In the genomic region with DNA sequence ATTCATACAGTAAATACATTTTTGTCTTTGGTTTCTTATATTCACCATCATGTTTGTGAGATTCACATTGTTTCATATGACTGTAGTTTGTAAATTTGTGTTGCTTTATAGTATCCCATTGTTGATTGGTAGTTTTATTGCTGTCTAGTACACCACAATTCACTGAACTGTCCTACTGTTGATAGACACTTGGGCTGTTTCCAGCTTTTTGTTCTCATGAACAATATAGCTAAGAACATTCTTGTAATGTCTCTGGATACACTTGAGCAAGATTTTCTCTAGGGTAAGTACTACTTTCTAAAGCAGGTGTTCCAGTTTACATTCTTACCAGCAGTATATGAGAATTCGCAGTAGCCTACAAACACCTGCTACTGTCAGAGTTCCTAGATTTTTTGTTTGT, we compare ENCODE assay signal across 11 cellular contexts. TPM values are rescaled to one million over a fixed set of nuclear protein-coding genes. Genes with fewer than 3 reads are reported as not detected.
DNase-seq lines count a peak whose midpoint lies in the region; ATAC-seq and TF ChIP-seq lines count a peak whose summit lies in the region.
"Had no signal": no experiment of that assay in that cellular context is flagged by ENCODE, and none has a peak within 500 bp of the region (broad histone marks: within the 10 kb centered on the region; RNA-seq: fewer than 3 reads in every experiment).

No MANE protein-coding gene starts in this region.

- DNase-seq in activated naive CD4-positive, alpha-beta T cell (lab: John Stamatoyannopoulos, UW), result no peak
- DNase-seq in activated CD8-positive, alpha-beta T cell treated with anti-CD3 and anti-CD28 coated beads for 36 hours, result no peak
- peak; percentile 28 for DNase-seq in iris pigment epithelial cell (ENCODE audit: low read depth)
- no peak for DNase-seq in stimulated activated naive CD8-positive, alpha-beta T cell treated with anti-CD3 and anti-CD28 coated beads, Interleukin-15, amount 100 ng/mL, for 72 hours
- no peak for DNase-seq in dedifferentiated amniotic fluid mesenchymal stem cell (ENCODE audit: extremely low spot score)
- no peak for DNase-seq in DMS 273 (lab: John Stamatoyannopoulos, UW; ENCODE audit: unreplicated experiment)
- no peak for DNase-seq in kidney glomerular epithelial cell (lab: John Stamatoyannopoulos, UW)
- DNase-seq: H7, NCI-H1105 treated with DMSO at 0.1 percent for 48 hours, NCI-H526 had no signal

- H3K9me3 Mint-ChIP-seq in activated naive CD4-positive, alpha-beta T cell treated with anti-CD3 and anti-CD28 coated beads, Interleukin-2, amount 50 U/mL, for 24 hours, result no peaks in the 10 kb centered on the region
- H3K9me3 Mint-ChIP-seq in activated CD8-positive, alpha-beta T cell treated with anti-CD3 and anti-CD28 coated beads for 36 hours, result no peaks in the 10 kb centered on the region
- H3K9me3 Mint-ChIP-seq in stimulated activated naive CD8-positive, alpha-beta T cell treated with anti-CD3 and anti-CD28 coated beads, Interleukin-15, amount 100 ng/mL, for 72 hours, result no peaks in the 10 kb centered on the region

- CTCF ChIA-PET in activated CD8-positive, alpha-beta T cell treated with anti-CD3 and anti-CD28 coated beads for 36 hours (lab: Charles Lee), result interaction anchor here (1.3 kb wide), 1 partner anchor 41 kb away, joined by 3 read pairs; no protein-coding TSS in a partner anchor

- no peak for ATAC-seq in activated CD8-positive, alpha-beta T cell treated with anti-CD3 and anti-CD28 coated beads for 36 hours
- ATAC-seq in stimulated activated naive CD8-positive, alpha-beta T cell treated with anti-CD3 and anti-CD28 coated beads, Interleukin-15, amount 100 ng/mL, for 72 hours, result no peak

- H3K36me3 Mint-ChIP-seq in activated naive CD4-positive, alpha-beta T cell treated with anti-CD3 and anti-CD28 coated beads, Interleukin-2, amount 50 U/mL, for 24 hours, result peaks cover 10% of the 10 kb centered on the region
- peaks cover 22% of the 10 kb centered on the region for H3K36me3 Mint-ChIP-seq in activated CD8-positive, alpha-beta T cell treated with anti-CD3 and anti-CD28 coated beads for 36 hours (ENCODE audit: low read depth)

- H3K4me1 Mint-ChIP-seq in activated naive CD4-positive, alpha-beta T cell treated with anti-CD3 and anti-CD28 coated beads, Interleukin-2, amount 50 U/mL, for 24 hours, result peaks cover 31% of the 10 kb centered on the region
- peaks cover 15% of the 10 kb centered on the region for H3K4me1 Mint-ChIP-seq in activated CD8-positive, alpha-beta T cell treated with anti-CD3 and anti-CD28 coated beads for 36 hours (ENCODE audit: low read depth)
- H3K4me1 Mint-ChIP-seq in stimulated activated naive CD8-positive, alpha-beta T cell treated with anti-CD3 and anti-CD28 coated beads, Interleukin-15, amount 100 ng/mL, for 72 hours, result peaks cover 30% of the 10 kb centered on the region

- TF ChIP-seq CTCF in activated CD8-positive, alpha-beta T cell treated with anti-CD3 and anti-CD28 coated beads for 36 hours (IDR thresholded peaks at IDR 0.05), result no peak

- H3K27me3 Mint-ChIP-seq in activated naive CD4-positive, alpha-beta T cell treated with anti-CD3 and anti-CD28 coated beads, Interleukin-2, amount 50 U/mL, for 24 hours, result peaks cover 3% of the 10 kb centered on the region
- H3K27me3 Mint-ChIP-seq in activated CD8-positive, alpha-beta T cell treated with anti-CD3 and anti-CD28 coated beads for 36 hours, result peaks cover 5% of the 10 kb centered on the region
- peaks cover 24% of the 10 kb centered on the region for H3K27me3 Mint-ChIP-seq in stimulated activated naive CD8-positive, alpha-beta T cell treated with anti-CD3 and anti-CD28 coated beads, Interleukin-15, amount 100 ng/mL, for 72 hours

- no peak overlapping the region for H3K27ac Mint-ChIP-seq in activated naive CD4-positive, alpha-beta T cell treated with anti-CD3 and anti-CD28 coated beads, Interleukin-2, amount 50 U/mL, for 24 hours
- peak overlapping the region; percentile 63 for H3K27ac Mint-ChIP-seq in activated CD8-positive, alpha-beta T cell treated with anti-CD3 and anti-CD28 coated beads for 36 hours
- H3K27ac Mint-ChIP-seq in stimulated activated naive CD8-positive, alpha-beta T cell treated with anti-CD3 and anti-CD28 coated beads, Interleukin-15, amount 100 ng/mL, for 72 hours, result peak overlapping the region in 1 of 2 donors; percentile 42

- intact Hi-C loops in activated CD8-positive, alpha-beta T cell treated with anti-CD3 and anti-CD28 coated beads for 36 hours (cut with micrococcal nuclease), result no loop called here

- POLR2A ChIA-PET in activated CD8-positive, alpha-beta T cell treated with anti-CD3 and anti-CD28 coated beads for 36 hours (lab: Charles Lee), result no interaction called here

- H3K4me3 Mint-ChIP-seq in activated naive CD4-positive, alpha-beta T cell treated with anti-CD3 and anti-CD28 coated beads, Interleukin-2, amount 50 U/mL, for 24 hours, result peak overlapping the region; percentile 65
- peak overlapping the region; percentile 85 for H3K4me3 Mint-ChIP-seq in activated CD8-positive, alpha-beta T cell treated with anti-CD3 and anti-CD28 coated beads for 36 hours
- H3K4me3 Mint-ChIP-seq in stimulated activated naive CD8-positive, alpha-beta T cell treated with anti-CD3 and anti-CD28 coated beads, Interleukin-15, amount 100 ng/mL, for 72 hours, result peak overlapping the region; percentile 33 to 60

RNA-seq across cellular contexts. Expression of a gene that starts 1.4 kb away (rescaled TPM):
- total RNA-seq in activated CD8-positive, alpha-beta T cell treated with anti-CD3 and anti-CD28 coated beads for 36 hours, result 100 to 1,000 TPM; 225 to 248 TPM

RNA-seq across cellular contexts. Expression of a gene that starts 37.8 kb away (rescaled TPM):
- total RNA-seq in activated CD8-positive, alpha-beta T cell treated with anti-CD3 and anti-CD28 coated beads for 36 hours, result 10 to 100 TPM; 39.5 to 41.5 TPM

RNA-seq across cellular contexts. Expression of a gene that starts 37.9 kb away (rescaled TPM):
- 10 to 100 TPM; 24.8 to 25.5 TPM for total RNA-seq in activated CD8-positive, alpha-beta T cell treated with anti-CD3 and anti-CD28 coated beads for 36 hours
